22 cellular contexts compared by ENCODE assay signal in the genomic region with DNA sequence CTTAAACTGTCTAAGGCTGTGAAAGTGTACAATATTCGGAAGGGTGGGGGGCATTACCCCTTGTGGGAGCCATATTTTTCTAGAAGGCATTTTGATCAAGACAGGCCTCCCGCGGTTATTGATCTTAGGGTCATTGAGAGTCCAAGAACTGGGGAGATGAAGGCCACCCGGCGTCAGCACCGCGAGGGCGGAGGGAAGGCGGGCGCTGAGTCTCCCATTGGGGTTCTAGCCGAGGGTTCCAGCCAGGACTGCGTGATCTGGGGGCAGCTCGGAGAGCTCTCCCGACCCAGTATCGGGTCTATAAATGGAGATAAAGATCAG. TPM values are rescaled to one million over a fixed set of nuclear protein-coding genes. Genes with fewer than 3 reads are reported as not detected.
DNase-seq lines count a peak whose midpoint lies in the region; ATAC-seq and TF ChIP-seq lines count a peak whose summit lies in the region.
"Had no signal": no experiment of that assay in that cellular context is flagged by ENCODE, and none has a peak within 500 bp of the region (broad histone marks: within the 10 kb centered on the region; RNA-seq: fewer than 3 reads in every experiment).

No MANE protein-coding gene starts in this region.

- in situ Hi-C loops in mammary epithelial cell (cut with MboI; ENCODE audit: low sequenced_read_pairs in 2 of 2) = no loop called here
- in situ Hi-C loops in G401 (cut with HindIII; ENCODE audit: low sequenced_read_pairs) = no loop called here

- no peak overlapping the region for H2AFZ ChIP-seq in mammary epithelial cell (ENCODE audit: low read depth, low read length)
- no peak overlapping the region for H2AFZ ChIP-seq in smooth muscle cell (ENCODE audit: low read depth)

- H3K9ac ChIP-seq in mammary epithelial cell (ENCODE audit: insufficient read depth, low read length) (no peak overlapping the region), smooth muscle cell (ENCODE audit: low read depth) (no peak overlapping the region)

- H3K4me1 Mint-ChIP-seq in chondrocyte (ENCODE audit: low read depth) = peaks cover 18% of the 10 kb centered on the region
- no peaks in the 10 kb centered on the region for H3K4me1 Mint-ChIP-seq in activated T-helper 17 cell treated with anti-CD3 and anti-CD28 coated beads, Interleukin-2, amount 50 U/mL, for 72 hours
- H3K4me1 Mint-ChIP-seq: memory B cell had no signal

- H3K79me2 ChIP-seq in mammary epithelial cell (ENCODE audit: insufficient read depth, low read length) = no peaks in the 10 kb centered on the region
- H3K79me2 ChIP-seq in smooth muscle cell (ENCODE audit: low read depth) = no peaks in the 10 kb centered on the region

- peak overlapping the region in 2 of 3 donors; percentile 57 to 67 for H3K4me3 ChIP-seq in breast epithelium
- no peak overlapping the region for H3K4me3 ChIP-seq in mammary epithelial cell (replicated peaks in 1 of 3; ENCODE audit: insufficient read depth in 1 of 3, low read depth in 2 of 3, low read length in 3 of 3)
- H3K4me3 ChIP-seq in lower lobe of right lung = peak overlapping the region; percentile 2
- H3K4me3 ChIP-seq in smooth muscle cell = peak overlapping the region; percentile 64

- no peaks in the 10 kb centered on the region for H3F3A ChIP-seq in smooth muscle cell (ENCODE audit: low read depth)

- no peaks in the 10 kb centered on the region for H3K36me3 ChIP-seq in breast epithelium
- no peaks in the 10 kb centered on the region for H3K36me3 ChIP-seq in mammary epithelial cell (ENCODE audit: insufficient read depth, low read length)
- no peaks in the 10 kb centered on the region for H3K36me3 ChIP-seq in lower lobe of right lung
- no peaks in the 10 kb centered on the region for H3K36me3 ChIP-seq in smooth muscle cell (ENCODE audit: low read depth)
- H3K36me3 ChIP-seq: neutrophil, tibial nerve had no signal

- H3K4me3 Mint-ChIP-seq in chondrocyte (ENCODE audit: unreplicated experiment) = peak overlapping the region; percentile 77
- no peak overlapping the region for H3K4me3 Mint-ChIP-seq in activated T-helper 17 cell treated with anti-CD3 and anti-CD28 coated beads, Interleukin-2, amount 50 U/mL, for 72 hours
- H3K4me3 Mint-ChIP-seq: activated CD4-positive, alpha-beta T cell treated with anti-CD3 and anti-CD28 coated beads, Interleukin-2, amount 10 ng/mL, durations not matched to agents 24 days and 14 days; memory B cell had no signal

- no peak overlapping the region for H3K27ac ChIP-seq in breast epithelium
- H3K27ac ChIP-seq in mammary epithelial cell (ENCODE audit: insufficient read depth, low read depth, low read length) = no peak overlapping the region
- H3K27ac ChIP-seq in lower lobe of right lung = no peak overlapping the region
- H3K27ac ChIP-seq in smooth muscle cell (ENCODE audit: low read depth) = no peak overlapping the region
- H3K27ac ChIP-seq: C4-2B, foreskin keratinocyte, neutrophil, RWPE1, tibial nerve had no signal

- H3K4me1 ChIP-seq in breast epithelium = no peaks in the 10 kb centered on the region
- peaks cover 9% of the 10 kb centered on the region for H3K4me1 ChIP-seq in mammary epithelial cell (ENCODE audit: insufficient read depth, low read length)
- H3K4me1 ChIP-seq in lower lobe of right lung = peaks cover 10% of the 10 kb centered on the region
- H3K4me1 ChIP-seq in smooth muscle cell (ENCODE audit: low read depth) = peaks cover 12% of the 10 kb centered on the region
- H3K4me1 ChIP-seq: foreskin keratinocyte had no signal

- H3K9me3 Mint-ChIP-seq in chondrocyte (ENCODE audit: low read depth) = no peaks in the 10 kb centered on the region
- no peaks in the 10 kb centered on the region for H3K9me3 Mint-ChIP-seq in activated T-helper 17 cell treated with anti-CD3 and anti-CD28 coated beads, Interleukin-2, amount 50 U/mL, for 72 hours
- H3K9me3 Mint-ChIP-seq: activated CD4-positive, alpha-beta T cell treated with anti-CD3 and anti-CD28 coated beads, Interleukin-2, amount 10 ng/mL, durations not matched to agents 24 days and 14 days; memory B cell had no signal

- no peak overlapping the region for H3K27ac Mint-ChIP-seq in chondrocyte (ENCODE audit: unreplicated experiment)
- H3K27ac Mint-ChIP-seq in activated T-helper 17 cell treated with anti-CD3 and anti-CD28 coated beads, Interleukin-2, amount 50 U/mL, for 72 hours = no peak overlapping the region
- H3K27ac Mint-ChIP-seq: activated CD4-positive, alpha-beta T cell treated with anti-CD3 and anti-CD28 coated beads, Interleukin-2, amount 10 ng/mL, durations not matched to agents 24 days and 14 days; memory B cell had no signal

- dilution Hi-C loops in mammary epithelial cell (cut with HindIII; ENCODE audit: low sequenced_read_pairs) = no loop called here

- no peak for TF ChIP-seq CTCF in breast epithelium (IDR thresholded peaks at IDR 0.05)
- TF ChIP-seq CTCF in mammary epithelial cell (conservative IDR thresholded peaks at IDR 0.05 in 1 of 2, IDR thresholded peaks at IDR 0.05 in 1 of 2; ENCODE audit: extremely low read depth in 1 of 2, insufficient read depth in 1 of 2, low read depth in 1 of 2, low read length in 2 of 2) = no peak
- no peak for TF ChIP-seq CTCF in chondrocyte (IDR thresholded peaks at IDR 0.05)
- TF ChIP-seq CTCF in lower lobe of right lung (IDR thresholded peaks at IDR 0.05) = no peak
- TF ChIP-seq CTCF in smooth muscle cell (IDR thresholded peaks at IDR 0.05; ENCODE audit: borderline replicate concordance, insufficient read depth, poor library complexity, severe bottlenecking) = no peak

- peaks cover 60% of the 10 kb centered on the region for H3K27me3 Mint-ChIP-seq in chondrocyte (ENCODE audit: low read depth)
- peaks cover 69% of the 10 kb centered on the region for H3K27me3 Mint-ChIP-seq in activated T-helper 17 cell treated with anti-CD3 and anti-CD28 coated beads, Interleukin-2, amount 50 U/mL, for 72 hours

- H3K9me3 ChIP-seq in breast epithelium (no peaks in the 10 kb centered on the region), mammary epithelial cell (replicated peaks; ENCODE audit: insufficient read depth, low read length) (no peaks in the 10 kb centered on the region), lower lobe of right lung (no peaks in the 10 kb centered on the region), smooth muscle cell (replicated peaks; ENCODE audit: low read depth) (no peaks in the 10 kb centered on the region)
- H3K9me3 ChIP-seq: neutrophil, tibial nerve had no signal

- no peaks in the 10 kb centered on the region for H4K20me1 ChIP-seq in mammary epithelial cell (ENCODE audit: insufficient read depth, low read length)
- H4K20me1 ChIP-seq in smooth muscle cell (ENCODE audit: low read depth) = no peaks in the 10 kb centered on the region

- H3K4me2 ChIP-seq in mammary epithelial cell (ENCODE audit: insufficient read depth, low read depth, low read length) (no peak overlapping the region), smooth muscle cell (no peak overlapping the region)

- TF ChIP-seq POLR2A in breast epithelium (IDR thresholded peaks at IDR 0.05) = no peak

- no TSS peak for BruUV-seq in mammary epithelial cell (replicated peaks; lab: Mats Ljungman, UMichigan)

- DNase-seq in breast epithelium (ENCODE audit: low spot score in 2 of 2) = no peak
- no peak for DNase-seq in mammary epithelial cell
- no peak for DNase-seq in chondrocyte (ENCODE audit: low spot score)
- DNase-seq in lower lobe of right lung = no peak
- no peak for DNase-seq in smooth muscle cell (lab: John Stamatoyannopoulos, UW; ENCODE audit: unreplicated experiment)
- DNase-seq in G401 (ENCODE audit: low spot score) = no peak
- DNase-seq in NCI-H1048 (lab: John Stamatoyannopoulos, UW) = no peak
- DNase-seq: activated CD4-positive, alpha-beta T cell treated with anti-CD3 and anti-CD28 coated beads, Interleukin-2, amount 10 ng/mL, durations not matched to agents 24 days and 14 days; activated CD8-positive, alpha-beta memory T cell treated with anti-CD3 and anti-CD28 coated beads, Interleukin-2, amount 50 U/mL, for 48 hours; activated naive CD4-positive, alpha-beta T cell; NCI-H187 treated with DMSO at 0.1 percent for 48 hours; NK-92 treated with Interleukin-12 subunit alpha and Interleukin-12 subunit beta, amount 100 ng/mL, for 24 hours had no signal

- intact Hi-C loops in breast epithelium (cut with DNase I; ENCODE audit: low total_unique reads) = no loop called here
- intact Hi-C loops in mammary epithelial cell (cut with micrococcal nuclease) = loop anchor here (5.0 kb wide), 1 partner anchor 116 kb away; no protein-coding TSS in a partner anchor
- intact Hi-C loops in lower lobe of right lung (cut with DNase I) = no loop called here

- H3K36me3 Mint-ChIP-seq in chondrocyte (ENCODE audit: low read depth) = no peaks in the 10 kb centered on the region
- no peaks in the 10 kb centered on the region for H3K36me3 Mint-ChIP-seq in activated T-helper 17 cell treated with anti-CD3 and anti-CD28 coated beads, Interleukin-2, amount 50 U/mL, for 72 hours (ENCODE audit: low read depth)
- H3K36me3 Mint-ChIP-seq: memory B cell had no signal

- H3K27me3 ChIP-seq in breast epithelium (peaks cover 2 to 66% of the 10 kb centered on the region in 2 donors), mammary epithelial cell (ENCODE audit: insufficient read depth, low read length) (peaks cover 25% of the 10 kb centered on the region), lower lobe of right lung (ENCODE audit: low read depth) (peaks cover 77% of the 10 kb centered on the region), smooth muscle cell (ENCODE audit: low read depth) (peaks cover 90% of the 10 kb centered on the region)

- 44% methylated on average over 10 of the region's 15 CpGs for WGBS in mammary epithelial cell (ENCODE audit: low coverage, missing lambda C conversion rate)
- whole genome bisulfite sequencing in smooth muscle cell (ENCODE audit: low lambda C conversion rate) = 12% methylated on average over 15 of the region's 15 CpGs

- no peak for ATAC-seq in lower lobe of right lung
- ATAC-seq in activated T-helper 17 cell treated with anti-CD3 and anti-CD28 coated beads, Interleukin-2, amount 50 U/mL, for 72 hours (replicated peaks) = no peak
- ATAC-seq: stimulated activated naive CD8-positive, alpha-beta T cell treated with anti-CD3 and anti-CD28 coated beads, Interleukin-15, Interleukin-2, amounts not matched to agents 100 U/mL and 50 U/mL, for 24 hours had no signal

- CTCF ChIA-PET in mammary epithelial cell (lab: Charles Lee; ENCODE audit: low non-redundant PET) = no interaction called here

RNA-seq across cellular contexts. Expression of a gene that starts 0.8 kb away (rescaled TPM):
- under 1 TPM in 2 of 3 donors, not detected in 1; 0.59 to 0.66 TPM for total RNA-seq in breast epithelium
- total RNA-seq in mammary epithelial cell = 1 to 10 TPM; 2.4 to 4.8 TPM
- 0.42 TPM for polyA plus RNA-seq in mammary epithelial cell
- polyA minus RNA-seq in mammary epithelial cell = not detected
- total RNA-seq in chondrocyte = 2.4 to 6.2 TPM (median 4.5 TPM) in 3 replicates
- not detected for total RNA-seq in lower lobe of right lung
- 2.2 and 4.8 TPM in 2 replicates for total RNA-seq in smooth muscle cell
- polyA plus RNA-seq in smooth muscle cell = 1.6 and 2.7 TPM in 2 replicates
- not detected in 2 replicates for total RNA-seq in G401 (2014; rRNA removed; shearing (Covaris generic))
- not detected for total RNA-seq in activated T-helper 17 cell treated with anti-CD3 and anti-CD28 coated beads, Interleukin-2, amount 50 U/mL, for 72 hours
- total RNA-seq: A172; activated CD4-positive, alpha-beta T cell treated with anti-CD3 and anti-CD28 coated beads, Interleukin-2, amount 10 ng/mL, durations not matched to agents 24 days and 14 days; MCF 10A; tibial nerve had no signal

Comparison
In these comparisons a context has a peak if more than half of its experiments do, and no peak if none do; other contexts are left out.
1. H3K4me3 ChIP-seq: peak in breast epithelium (2 of 3), lower lobe of right lung (single experiment) and smooth muscle cell (single experiment); none in mammary epithelial cell (0 of 3).